Comparison of ENCODE assay signal across 8 cellular contexts in genomic region chr11:59144096-59144495, GRCh38. TPM values are rescaled to one million over a fixed set of nuclear protein-coding genes. Genes with fewer than 3 reads are reported as not detected.
DNase-seq lines count a peak whose midpoint lies in the region; ATAC-seq and TF ChIP-seq lines count a peak whose summit lies in the region.

No MANE protein-coding gene starts in this region.

- no peak overlapping the region for H3K9ac ChIP-seq in muscle layer of colon (ENCODE audit: low read length)

- no peaks in the 10 kb centered on the region for H3K27me3 Mint-ChIP-seq in MCF 10A (ENCODE audit: insufficient read depth, unreplicated experiment)

- H3K9me3 ChIP-seq in AG04450 (ENCODE audit: control insufficient read depth, insufficient read depth, low read length) (no peaks in the 10 kb centered on the region; the same call in 1 of the 2 replicates), muscle layer of colon (ENCODE audit: low read length) (no peaks in the 10 kb centered on the region)

- peak overlapping the region; percentile 55 for H3K27ac ChIP-seq in AG04450 (ENCODE audit: low read depth, low read length)
- peak overlapping the region; percentile 66 for H3K27ac ChIP-seq in muscle layer of colon (ENCODE audit: low read depth, low read length)

- no peaks in the 10 kb centered on the region for H3K27me3 ChIP-seq in AG04450 (ENCODE audit: control insufficient read depth, insufficient read depth, low read length)
- H3K27me3 ChIP-seq in muscle layer of colon (ENCODE audit: control insufficient read depth in 1 of 2, insufficient read depth in 2 of 2, low read length in 2 of 2), result no peaks in the 10 kb centered on the region

- ATAC-seq in GM18861 (IDR thresholded peaks at IDR 0.05; ENCODE audit: unreplicated experiment), result no peak

- H3K36me3 Mint-ChIP-seq in MCF 10A (ENCODE audit: insufficient read depth, unreplicated experiment), result peaks cover 3% of the 10 kb centered on the region

- no TSS peak for BruUV-seq in MCF 10A (replicated peaks; lab: Mats Ljungman, UMichigan)

- H3K27ac Mint-ChIP-seq in MCF 10A (ENCODE audit: low read depth, unreplicated experiment), result peak overlapping the region; percentile 98

- H3K9me3 Mint-ChIP-seq in MCF 10A (ENCODE audit: unreplicated experiment), result no peaks in the 10 kb centered on the region

- H3K4me3 Mint-ChIP-seq in MCF 10A (ENCODE audit: unreplicated experiment), result peak overlapping the region; percentile 97

- TF ChIP-seq CTCF in AG04450 (IDR thresholded peaks at IDR 0.05; ENCODE audit: low read depth, low read length) (no peak), MCF 10A (IDR thresholded peaks at IDR 0.05; ENCODE audit: unreplicated experiment) (no peak)

- H3K4me3 ChIP-seq in AG04450 (ENCODE audit: low read depth, low read length), result peak overlapping the region; percentile 66
- peak overlapping the region; percentile 74 for H3K4me3 ChIP-seq in Jurkat, Clone E6-1 (ENCODE audit: low read length)
- peak overlapping the region; percentile 43 to 94 for H3K4me3 ChIP-seq in muscle layer of colon (ENCODE audit: low read depth in 1 of 2, low read length in 2 of 2)

- intact Hi-C loops in MCF 10A (cut with micrococcal nuclease), result loop anchor here (5.0 kb wide), 2 partner anchors 242 to 567 kb away; partner anchors contain the start of genes LPXN and ZFP91

- no peak for DNase-seq in AG04450 (ENCODE audit: low read depth, low spot score)
- peak; percentile 11 for DNase-seq in Jurkat, Clone E6-1 (ENCODE audit: low read depth, low spot score)
- DNase-seq in MCF 10A (ENCODE audit: unreplicated experiment), result no peak
- no peak for DNase-seq in AG08396 (ENCODE audit: low spot score)
- no peak for DNase-seq in mucosa of gallbladder (ENCODE audit: low spot score)
- DNase-seq in activated CD4-positive, alpha-beta T cell treated with anti-CD3 and anti-CD28 coated beads, Interleukin-2, amount 50 U/mL, for 48 hours, result no peak

- POLR2A ChIA-PET in AG04450 (lab: Yijun Ruan, JAX), result interaction anchor here (1.1 to 1.2 kb wide), 2 partner anchors 14 to 37 kb away, joined by 3 read pairs; partner anchors contain the start of gene FAM111B
- POLR2A ChIA-PET in MCF 10A (lab: Yijun Ruan, JAX), result interaction anchor here (0.6 to 2.4 kb wide), 19 partner anchors 11 to 1822 kb away, joined by 3 to 28 read pairs (median 4); partner anchors contain the start of genes DTX4, FAM111B and ZFP91

- CTCF ChIA-PET in AG04450 (lab: Charles Lee) (interaction anchor here (0.5 to 10.5 kb wide), 10 partner anchors 8 to 90 kb away, joined by 3 to 143 read pairs (median 6); partner anchors contain the start of genes DTX4 and FAM111B), MCF 10A (lab: Yijun Ruan, JAX) (interaction anchor here (0.7 to 10.2 kb wide), 9 partner anchors 8 to 507 kb away, joined by 3 to 146 read pairs (median 4); partner anchors contain the start of genes DTX4 and FAM111B)

- peaks cover 17% of the 10 kb centered on the region for H3K4me1 ChIP-seq in muscle layer of colon (ENCODE audit: insufficient read depth, low read length)

- H3K36me3 ChIP-seq in muscle layer of colon (ENCODE audit: insufficient read depth, low read length), result no peaks in the 10 kb centered on the region

- H3K4me1 Mint-ChIP-seq in MCF 10A (ENCODE audit: insufficient read depth, unreplicated experiment), result peaks cover 50% of the 10 kb centered on the region

RNA-seq across cellular contexts. Expression of gene FAM111A, which starts 1.4 kb away (rescaled TPM):
- 20.6 and 23.1 TPM in 2 replicates for polyA plus RNA-seq in AG04450 (2011; rRNA removed)
- 13.2 and 15.0 TPM in 2 replicates for polyA minus RNA-seq in AG04450 (2011; rRNA and poly(A)+ RNA removed)
- 65.8 TPM for polyA plus RNA-seq in Jurkat, Clone E6-1 (2012; ENCODE audit: insufficient read depth, insufficient read length)
- 26.3 and 27.7 TPM in 2 replicates for total RNA-seq in MCF 10A (2022)
- 41.0 TPM for total RNA-seq in mucosa of gallbladder

RNA-seq across cellular contexts. Expression of gene DTX4, which starts 27.8 kb away (rescaled TPM):
- 1.4 and 2.2 TPM in 2 replicates for polyA plus RNA-seq in AG04450 (2011; rRNA removed)
- 3.2 and 5.3 TPM in 2 replicates for polyA minus RNA-seq in AG04450 (2011; rRNA and poly(A)+ RNA removed)
- 7.2 TPM for polyA plus RNA-seq in Jurkat, Clone E6-1 (2012; ENCODE audit: insufficient read depth, insufficient read length)
- total RNA-seq in MCF 10A (2022), result 3.4 and 4.2 TPM in 2 replicates
- 63.6 TPM for total RNA-seq in mucosa of gallbladder

RNA-seq across cellular contexts. Expression of gene FAM111B, which starts 37.1 kb away (rescaled TPM):
- polyA plus RNA-seq in AG04450 (2011; rRNA removed), result 1.6 and 2.7 TPM in 2 replicates
- polyA minus RNA-seq in AG04450 (2011; rRNA and poly(A)+ RNA removed), result 0.87 and 3.0 TPM in 2 replicates
- polyA plus RNA-seq in Jurkat, Clone E6-1 (2012; ENCODE audit: insufficient read depth, insufficient read length), result 26.3 TPM
- total RNA-seq in MCF 10A (2022) (0.74 and 1.6 TPM in 2 replicates), mucosa of gallbladder (1.4 TPM)

RNA-seq across cellular contexts. Expression of gene GLYATL1B, which starts 58.0 kb away (rescaled TPM):
- polyA plus RNA-seq in AG04450 (2011; rRNA removed), result not detected in 2 replicates
- polyA minus RNA-seq in AG04450 (2011; rRNA and poly(A)+ RNA removed), result not detected in 2 replicates
- not detected for polyA plus RNA-seq in Jurkat, Clone E6-1 (2012; ENCODE audit: insufficient read depth, insufficient read length)
- total RNA-seq in MCF 10A (2022) (not detected in 2 replicates), mucosa of gallbladder (not detected)

Comparison
In these comparisons a context has a peak if more than half of its experiments do, and no peak if none do; other contexts are left out.
1. RNA of gene DTX4, which starts 27.8 kb away (total RNA-seq): 63.6 TPM in mucosa of gallbladder (single experiment); 3.4 to 4.2 TPM in MCF 10A; every median in the first group is over 10 times any median in the second.
2. Peak in every context shown above with its lines, with median percentiles within 50 percentile points of each other: H3K4me3 ChIP-seq.